ENCODE assay signal across 27 cellular contexts in genomic region chr10:124892031-124892430, GRCh38. TPM values are rescaled to one million over a fixed set of nuclear protein-coding genes. Genes with fewer than 3 reads are reported as not detected.
DNase-seq lines count a peak whose midpoint lies in the region; ATAC-seq, FAIRE-seq and TF ChIP-seq lines count a peak whose summit lies in the region.
"Had no signal": no experiment of that assay in that cellular context is flagged by ENCODE, and none has a peak within 500 bp of the region (broad histone marks: within the 10 kb centered on the region; RNA-seq: fewer than 3 reads in every experiment).

No MANE protein-coding gene starts in this region.

- peak overlapping the region; percentile 68 for H4K5ac ChIP-seq in H9 (ENCODE audit: insufficient read length, low read depth, low read length)

- H3K27ac Mint-ChIP-seq in H9 = peak overlapping the region in 1 of 3 experiments; percentile 94; a peak in 1 of 7 replicates
- H3K27ac Mint-ChIP-seq: CD8-positive, alpha-beta memory T cell; IgD-negative memory B cell had no signal

- H3K9me3 Mint-ChIP-seq in H9 = no peaks in the 10 kb centered on the region
- H3K9me3 Mint-ChIP-seq: CD14-positive monocyte; CD8-positive, alpha-beta memory T cell; IgD-negative memory B cell had no signal

- CTCF ChIA-PET in HepG2 (lab: Yijun Ruan, JAX; ENCODE audit: low intra/inter-chr PET ratio, low total read pairs) = no interaction called here

- H3K9ac ChIP-seq in H9 (ENCODE audit: extremely low read depth, insufficient read length, low read length) (no peak overlapping the region), HepG2 (ENCODE audit: insufficient read depth, low read depth, low read length) (no peak overlapping the region)
- H3K9ac ChIP-seq: GM23248, KMS-11 had no signal

- H3K79me2 ChIP-seq in H9 (ENCODE audit: insufficient read depth, low read length) (no peaks in the 10 kb centered on the region), HepG2 (ENCODE audit: insufficient read depth, low read length) (no peaks in the 10 kb centered on the region)

- H2BK5ac ChIP-seq in H9 (ENCODE audit: insufficient read length, low read length) = no peak overlapping the region

- in situ Hi-C loops in HepG2 (cut with HindIII; ENCODE audit: extremely low pct_ligation_motif_present, low pct_unique_long_range_greater_than_20kb) = no loop called here

- no peak overlapping the region for H2BK12ac ChIP-seq in H9 (ENCODE audit: insufficient read length, low read depth, low read length)

- intact Hi-C loops in heart right ventricle (cut with DNase I) (no loop called here), HepG2 (cut with micrococcal nuclease; ENCODE audit: unreplicated experiment) (no loop called here)

- no peak for TF ChIP-seq CTCF in H9 (conservative IDR thresholded peaks at IDR 0.05)
- no peak for TF ChIP-seq CTCF in bronchial epithelial cell (IDR thresholded peaks at IDR 0.05; ENCODE audit: insufficient read depth, low read length, severe bottlenecking)
- no peak for TF ChIP-seq CTCF in heart right ventricle (IDR thresholded peaks at IDR 0.05)
- no peak for TF ChIP-seq CTCF in HepG2 (CRISPR knock-in tag; IDR thresholded peaks at IDR 0.05)

- H2AFZ ChIP-seq in H9 (ENCODE audit: low read length) (no peak overlapping the region), HepG2 (ENCODE audit: low read length) (no peak overlapping the region)
- H2AFZ ChIP-seq: GM23248, PC-9 had no signal

- no peak for TF ChIP-seq POLR2A in HepG2 (IDR thresholded peaks at IDR 0.05; ENCODE audit: insufficient read depth in 1 of 2, low read depth in 2 of 2, low read length in 2 of 2)

- H3K27ac ChIP-seq in H9 (ENCODE audit: insufficient read length, low read depth, low read length) = no peak overlapping the region
- H3K27ac ChIP-seq in heart right ventricle = no peak overlapping the region
- no peak overlapping the region for H3K27ac ChIP-seq in HepG2 (ENCODE audit: extremely low read length, insufficient read depth, low read length)
- H3K27ac ChIP-seq: GM23248, KMS-11 had no signal

- no peak overlapping the region for H2BK15ac ChIP-seq in H9 (ENCODE audit: low read depth, low read length)

- H4K20me1 ChIP-seq in H9 (ENCODE audit: control insufficient read depth, insufficient read depth, insufficient read length) (no peaks in the 10 kb centered on the region), HepG2 (ENCODE audit: insufficient read depth, low read length) (no peaks in the 10 kb centered on the region)

- H3K4ac ChIP-seq in H9 (ENCODE audit: low read depth, low read length) = no peak overlapping the region

- no peak overlapping the region; a peak in 1 of 5 replicates for H3K4me3 Mint-ChIP-seq in H9
- H3K4me3 Mint-ChIP-seq: CD14-positive monocyte; CD8-positive, alpha-beta memory T cell; IgD-negative memory B cell had no signal

- no peak overlapping the region for H3K18ac ChIP-seq in H9 (ENCODE audit: insufficient read length, low read depth, low read length)

- H3K4me1 Mint-ChIP-seq in H9 = no peaks in the 10 kb centered on the region
- H3K4me1 Mint-ChIP-seq: CD14-positive monocyte; CD8-positive, alpha-beta memory T cell; IgD-negative memory B cell had no signal

- WGBS in H9 (ENCODE audit: extremely low coverage, insufficient read length, low lambda C conversion rate) = no CpG with 5 or more reads among the region's 8 CpGs
- 51 to 58% methylated on average over 8 of the region's 8 CpGs for WGBS in heart right ventricle, 2 donors
- WGBS in HepG2 (ENCODE audit: low lambda C conversion rate) = 53% methylated on average over 8 of the region's 8 CpGs

- H2BK120ac ChIP-seq in H9 (ENCODE audit: low read depth, low read length, poor library complexity, severe bottlenecking) = no peak overlapping the region

- no peak overlapping the region for H3K56ac ChIP-seq in H9 (ENCODE audit: insufficient read length, low read depth, low read length)

- H3K23me2 ChIP-seq in H9 (ENCODE audit: insufficient read length, low read depth, low read length, poor library complexity, severe bottlenecking) = no peaks in the 10 kb centered on the region

- no peaks in the 10 kb centered on the region for H3K36me3 ChIP-seq in bronchial epithelial cell (ENCODE audit: control insufficient read depth, insufficient read depth, low read length)
- no peaks in the 10 kb centered on the region for H3K36me3 ChIP-seq in heart right ventricle
- H3K36me3 ChIP-seq in HepG2 (replicated peaks in 1 of 2; ENCODE audit: control insufficient read depth in 1 of 2, insufficient read depth in 2 of 2, low read length in 2 of 2) = no peaks in the 10 kb centered on the region
- H3K36me3 ChIP-seq: BE2C had no signal

- no peaks in the 10 kb centered on the region for H3K4me1 ChIP-seq in H9 (ENCODE audit: insufficient read depth, low read length)
- H3K4me1 ChIP-seq in heart right ventricle = peaks cover 0 to 3% (median 0%) of the 10 kb centered on the region in 9 donors
- H3K4me1 ChIP-seq in HepG2 (ENCODE audit: insufficient read depth, low read length) = peaks cover 8% of the 10 kb centered on the region; the same call in 1 of the 2 replicates
- H3K4me1 ChIP-seq: BE2C had no signal

- H4K91ac ChIP-seq in H9 (ENCODE audit: insufficient read length, low read depth, low read length) = no peak overlapping the region

- peak; percentile 42 to 96 (median 81) for ATAC-seq in heart right ventricle
- peak; percentile 41; the same call in 1 of the 3 replicates for ATAC-seq in HepG2
- ATAC-seq in GM18867 (IDR thresholded peaks at IDR 0.05; ENCODE audit: unreplicated experiment) = no peak
- ATAC-seq in GM21390 (IDR thresholded peaks at IDR 0.05; ENCODE audit: unreplicated experiment) = no peak

- H4K8ac ChIP-seq in H9 (replicated peaks; ENCODE audit: insufficient read length, low read depth, low read length) = no peak overlapping the region

- TF ChIP-seq RAD21 in HepG2 (CRISPR knock-in tag; IDR thresholded peaks at IDR 0.05) = no peak

- H3T11ph ChIP-seq in H9 (ENCODE audit: low read length) = no peak overlapping the region

- no peak for TF ChIP-seq EP300 in HepG2 (IDR thresholded peaks at IDR 0.05; ENCODE audit: low read depth in 2 of 2, low read length in 2 of 2)
- TF ChIP-seq EP300 in HepG2 (CRISPR knock-in tag; IDR thresholded peaks at IDR 0.05; ENCODE audit: borderline replicate concordance) = no peak

- POLR2A ChIA-PET in HepG2 (lab: Yijun Ruan, JAX) = no interaction called here

- no TSS peak for BruUV-seq in HepG2 (replicated peaks; lab: Mats Ljungman, UMichigan)

- DNase-seq in H9 = no peak
- DNase-seq in bronchial epithelial cell (ENCODE audit: low read depth) = no peak
- peak; percentile 23 to 34 for DNase-seq in heart right ventricle
- DNase-seq in HepG2 (ENCODE audit: low spot score) = no peak
- DNase-seq in DMS79 (lab: John Stamatoyannopoulos, UW) = no peak
- DNase-seq in dedifferentiated amniotic fluid mesenchymal stem cell (ENCODE audit: extremely low spot score) = no peak
- DNase-seq: 8988T; ACHN; BE2C; Calu3; CD8-positive, alpha-beta memory T cell; DND-41; GM23248; H7; MM.1S; NCI-H2029; NCI-H446; NCI-H526; NCI-H82; PC-9; SHP77 had no signal

- no peak overlapping the region for H2BK20ac ChIP-seq in H9 (ENCODE audit: low read depth, low read length, poor library complexity, severe bottlenecking)

- H3K27me3 Mint-ChIP-seq in H9 (ENCODE audit: low read depth) = peaks cover 2% of the 10 kb centered on the region; the same call in 1 of the 2 replicates
- H3K27me3 Mint-ChIP-seq: IgD-negative memory B cell had no signal

- no peak overlapping the region for H3K4me2 ChIP-seq in H9 (ENCODE audit: insufficient read depth, insufficient read length, low read length)
- H3K4me2 ChIP-seq in HepG2 (ENCODE audit: low read depth, low read length) = no peak overlapping the region
- H3K4me2 ChIP-seq: KMS-11 had no signal

- H3K9me3 ChIP-seq in H9 (ENCODE audit: control insufficient read depth, low read depth, low read length) (no peaks in the 10 kb centered on the region), heart right ventricle (no peaks in the 10 kb centered on the region), HepG2 (ENCODE audit: low read length) (no peaks in the 10 kb centered on the region)
- H3K9me3 ChIP-seq: BE2C had no signal

- FAIRE-seq in bronchial epithelial cell (lab: Jason Lieb, UNC) (peak; percentile 60), HepG2 (lab: Jason Lieb, UNC) (no peak)
- FAIRE-seq: GM18507 had no signal

- no peak overlapping the region for H3K14ac ChIP-seq in H9 (ENCODE audit: insufficient read depth, low read length)

- H3K27me3 ChIP-seq in H9 (ENCODE audit: insufficient read depth, low read length) = no peaks in the 10 kb centered on the region
- peaks cover 1% of the 10 kb centered on the region for H3K27me3 ChIP-seq in bronchial epithelial cell (ENCODE audit: control insufficient read depth, insufficient read depth, low read length)
- peaks cover 0 to 4% (median 0%) of the 10 kb centered on the region in 7 donors for H3K27me3 ChIP-seq in heart right ventricle
- H3K27me3 ChIP-seq in HepG2 (ENCODE audit: control insufficient read depth in 1 of 2, insufficient read depth in 2 of 2, low read length in 2 of 2) = peaks cover under 1 to 3% of the 10 kb centered on the region in 2 experiments; a peak in 2 of 5 replicates
- H3K27me3 ChIP-seq: BE2C had no signal

- H2AK5ac ChIP-seq in H9 (ENCODE audit: insufficient read length, low read length) = no peak overlapping the region

- H3K79me1 ChIP-seq in H9 (ENCODE audit: insufficient read depth, low read depth, low read length, poor library complexity, severe bottlenecking) = no peaks in the 10 kb centered on the region

- H3K36me3 Mint-ChIP-seq in H9 (ENCODE audit: insufficient read depth in 1 of 3, low read depth in 3 of 3) = no peaks in the 10 kb centered on the region
- H3K36me3 Mint-ChIP-seq: CD14-positive monocyte; CD8-positive, alpha-beta memory T cell; IgD-negative memory B cell had no signal

- no peak overlapping the region for H3K4me3 ChIP-seq in bronchial epithelial cell (ENCODE audit: low read depth, low read length)
- no peak overlapping the region for H3K4me3 ChIP-seq in heart right ventricle
- H3K4me3 ChIP-seq in HepG2 (replicated peaks in 1 of 3; ENCODE audit: insufficient read depth in 1 of 3, low read depth in 2 of 3, low read length in 3 of 3) = no peak overlapping the region
- H3K4me3 ChIP-seq: GM23248, PC-9 had no signal

- H3K23ac ChIP-seq in H9 (ENCODE audit: insufficient read length, low read depth, low read length) = no peak overlapping the region

RNA-seq across cellular contexts. Expression of gene ZRANB1, which starts 49.9 kb away (rescaled TPM):
- total RNA-seq in H9 (2021) (16.1 and 17.4 TPM in 2 replicates), bronchial epithelial cell (26.5 and 29.5 TPM in 2 replicates), heart right ventricle (10 to 100 TPM; 21.5 to 33.2 (median 28.3) TPM), HepG2 (2016; rRNA removed; fragmentation: Illumina TruSeq; extraction: Trizol) (19.6 and 20.7 TPM in 2 replicates)
- polyA plus RNA-seq in heart right ventricle (10 to 100 TPM; 13.0 to 14.6 TPM), HepG2 (2011; rRNA removed) (9.6 and 10.3 TPM in 2 replicates)
- 38.1 and 44.9 TPM in 2 replicates for total RNA-seq in HepG2 (2016; cell fraction: cytosol; rRNA removed; fragmentation: Illumina TruSeq; extraction: Trizol; ENCODE audit: low read depth)
- 19.4 and 21.1 TPM in 2 replicates for total RNA-seq in HepG2 (2016; cell fraction: insoluble cytoplasmic fraction; rRNA removed; fragmentation: Illumina TruSeq; extraction: Trizol)
- total RNA-seq in HepG2 (2016; cell fraction: membrane; rRNA removed; fragmentation: Illumina TruSeq; extraction: Trizol) = 26.2 and 28.8 TPM in 2 replicates
- 22.1 and 22.3 TPM in 2 replicates for total RNA-seq in HepG2 (2016; cell fraction: nucleus; rRNA removed; fragmentation: Illumina TruSeq; extraction: Trizol)
- 5.2 and 8.8 TPM in 2 replicates for polyA plus RNA-seq in HepG2 (2011; cell fraction: cytosol; rRNA removed)
- 4.3 and 5.7 TPM in 2 replicates for polyA plus RNA-seq in HepG2 (2011; cell fraction: nucleus; rRNA removed)
- polyA plus RNA-seq in HepG2 (2012) = 13.8 and 15.9 TPM in 2 replicates
- polyA plus RNA-seq in HepG2 (2016; cell fraction: cytosol; fragmentation: Illumina TruSeq; extraction: Trizol; ENCODE audit: low read depth) = 2.2 and 2.6 TPM in 2 replicates
- 15.8 and 16.5 TPM in 2 replicates for polyA plus RNA-seq in HepG2 (2016; cell fraction: insoluble cytoplasmic fraction; fragmentation: Illumina TruSeq; extraction: Trizol; ENCODE audit: low read depth)
- 7.6 and 8.4 TPM in 2 replicates for polyA plus RNA-seq in HepG2 (2016; cell fraction: membrane; fragmentation: Illumina TruSeq; extraction: Trizol; ENCODE audit: low read depth)
- 18.8 and 21.5 TPM in 2 replicates for polyA plus RNA-seq in HepG2 (2016; cell fraction: nucleus; fragmentation: Illumina TruSeq; extraction: Trizol; ENCODE audit: insufficient read depth, low read depth)
- polyA minus RNA-seq in HepG2 (2011; rRNA and poly(A)+ RNA removed; ENCODE audit: low replicate concordance) = 14.9 and 19.7 TPM in 2 replicates
- 15.5 and 21.6 TPM in 2 replicates for polyA minus RNA-seq in HepG2 (2011; cell fraction: cytosol; rRNA and poly(A)+ RNA removed)
- polyA minus RNA-seq in HepG2 (2011; cell fraction: nucleus; rRNA and poly(A)+ RNA removed) = 30.3 and 31.8 TPM in 2 replicates

Comparison
In these comparisons a context has a peak if more than half of its experiments do, and no peak if none do; other contexts are left out.
1. DNase-seq: peak in heart right ventricle (2 of 2); none in H9 (single experiment), bronchial epithelial cell (single experiment), HepG2 (single experiment), DMS79 (single experiment) and dedifferentiated amniotic fluid mesenchymal stem cell (single experiment).
2. ATAC-seq: peak in heart right ventricle (8 of 8) and HepG2 (single experiment); none in GM18867 (single experiment) and GM21390 (single experiment).